8 cellular contexts compared by ENCODE assay signal in genomic region chr12:119988440-119988787, GRCh38. TPM values are rescaled to one million over a fixed set of nuclear protein-coding genes. Genes with fewer than 3 reads are reported as not detected.
A peak's percentile ranks its signal among the peaks of the same experiment; 100 is the strongest.
DNase-seq lines count a peak whose midpoint lies in the region; ATAC-seq and FAIRE-seq lines count a peak whose summit lies in the region.

No MANE protein-coding gene starts in this region.

- ATAC-seq in activated CD4-positive, CD25-positive, alpha-beta regulatory T cell treated with anti-CD3 and anti-CD28 coated beads, Interleukin-2, amount 50 U/mL, for 24 hours: peak; percentile 25 to 31

- peak overlapping the region; percentile 78 to 92 (median 88) for H3K4me3 Mint-ChIP-seq in IgD-negative memory B cell
- peak overlapping the region; percentile 85 for H3K4me3 Mint-ChIP-seq in stimulated activated naive CD8-positive, alpha-beta T cell treated with anti-CD3 and anti-CD28 coated beads, Interleukin-15, Interleukin-2, amounts not matched to agents 100 ng/mL and 50 ng/mL, for 24 hours

- H3K4me3 ChIP-seq in adipocyte (ENCODE audit: low read length): peak overlapping the region; percentile 77

- no peaks in the 10 kb centered on the region for H3K36me3 Mint-ChIP-seq in IgD-negative memory B cell
- H3K36me3 Mint-ChIP-seq in stimulated activated naive CD8-positive, alpha-beta T cell treated with anti-CD3 and anti-CD28 coated beads, Interleukin-15, Interleukin-2, amounts not matched to agents 100 ng/mL and 50 ng/mL, for 24 hours (ENCODE audit: low read depth): peaks cover 32% of the 10 kb centered on the region

- FAIRE-seq in GM19239 (lab: Jason Lieb, UNC): no peak

- peak overlapping the region; percentile 45 to 98 (median 86) for H3K27ac Mint-ChIP-seq in IgD-negative memory B cell
- peak overlapping the region; percentile 95 for H3K27ac Mint-ChIP-seq in stimulated activated naive CD8-positive, alpha-beta T cell treated with anti-CD3 and anti-CD28 coated beads, Interleukin-15, Interleukin-2, amounts not matched to agents 100 ng/mL and 50 ng/mL, for 24 hours

- H3K4me1 Mint-ChIP-seq in IgD-negative memory B cell: peaks cover 11 to 17% (median 12%) of the 10 kb centered on the region in 3 donors
- H3K4me1 Mint-ChIP-seq in stimulated activated naive CD8-positive, alpha-beta T cell treated with anti-CD3 and anti-CD28 coated beads, Interleukin-15, Interleukin-2, amounts not matched to agents 100 ng/mL and 50 ng/mL, for 24 hours (ENCODE audit: low read depth): peaks cover 39% of the 10 kb centered on the region

- no peaks in the 10 kb centered on the region for H3K36me3 ChIP-seq in adipocyte (ENCODE audit: control insufficient read depth, insufficient read depth, low read length, severe bottlenecking)

- DNase-seq in activated CD4-positive, CD25-positive, alpha-beta regulatory T cell (lab: John Stamatoyannopoulos, UW): no peak
- DNase-seq in adipocyte (ENCODE audit: low read depth) (peak; percentile 27), inferior parietal cortex (ENCODE audit: extremely low spot score) (peak; percentile 43), GM19239 (ENCODE audit: insufficient read length, low spot score) (no peak), germinal center (ENCODE audit: low spot score) (no peak)

- H3K27me3 ChIP-seq in adipocyte (replicated peaks; ENCODE audit: control insufficient read depth, insufficient read depth, low read length): peaks cover 71% of the 10 kb centered on the region

- no peaks in the 10 kb centered on the region for H3K9me3 ChIP-seq in adipocyte (ENCODE audit: control insufficient read depth, low read length)

- H3K4me1 ChIP-seq in adipocyte (ENCODE audit: control insufficient read depth, insufficient read depth, low read length): no peaks in the 10 kb centered on the region

- H3K9me3 Mint-ChIP-seq in IgD-negative memory B cell: no peaks in the 10 kb centered on the region
- H3K9me3 Mint-ChIP-seq in stimulated activated naive CD8-positive, alpha-beta T cell treated with anti-CD3 and anti-CD28 coated beads, Interleukin-15, Interleukin-2, amounts not matched to agents 100 ng/mL and 50 ng/mL, for 24 hours: no peaks in the 10 kb centered on the region

- H3K27me3 Mint-ChIP-seq in IgD-negative memory B cell: peaks cover 2% of the 10 kb centered on the region
- H3K27me3 Mint-ChIP-seq in stimulated activated naive CD8-positive, alpha-beta T cell treated with anti-CD3 and anti-CD28 coated beads, Interleukin-15, Interleukin-2, amounts not matched to agents 100 ng/mL and 50 ng/mL, for 24 hours: no peaks in the 10 kb centered on the region

- no peak overlapping the region for H3K9ac ChIP-seq in adipocyte (ENCODE audit: low read length)

RNA-seq across cellular contexts. Expression of gene BICDL1, which starts 0.6 kb away (rescaled TPM):
- polyA plus RNA-seq in IgD-negative memory B cell: 1.1 TPM

Comparison
In these comparisons a context has a peak if more than half of its experiments do, and no peak if none do; other contexts are left out.
1. DNase-seq: peak in adipocyte (single experiment) and inferior parietal cortex (single experiment); none in activated CD4-positive, CD25-positive, alpha-beta regulatory T cell (0 of 4), GM19239 (single experiment) and germinal center (single experiment).